14 cellular contexts compared by ENCODE assay signal in the genomic region with DNA sequence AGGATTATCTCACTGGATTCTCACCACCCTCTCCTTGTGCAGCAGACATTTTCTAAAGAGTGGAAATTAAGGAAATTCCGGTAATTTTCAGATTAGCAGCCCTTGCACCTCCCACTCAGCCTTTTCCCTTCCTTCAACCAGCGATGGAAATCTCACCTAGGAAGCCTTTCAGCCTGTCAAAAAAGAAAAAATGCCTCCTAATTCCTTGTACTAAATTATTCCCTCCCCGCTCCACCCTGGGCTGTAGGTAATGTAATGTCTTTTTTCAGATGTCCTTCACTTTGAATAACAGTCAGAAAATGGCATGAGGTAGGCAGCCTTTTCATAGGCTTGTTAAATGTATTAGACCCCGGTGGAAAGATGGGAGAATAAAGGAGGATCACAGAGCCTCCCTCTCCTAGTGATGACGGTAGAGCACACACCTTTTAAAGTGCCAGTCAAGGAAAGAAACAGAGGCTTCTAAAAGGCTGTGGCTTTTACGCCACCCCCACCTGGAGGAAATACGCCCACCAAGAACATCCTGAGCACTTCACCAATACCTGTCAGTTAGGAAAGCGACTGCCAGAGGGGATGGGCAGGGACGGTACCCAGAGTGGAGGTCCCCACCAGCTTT.
DNase-seq lines count a peak whose midpoint lies in the region; ATAC-seq and TF ChIP-seq lines count a peak whose summit lies in the region.
"Had no signal": no experiment of that assay in that cellular context is flagged by ENCODE, and none has a peak within 500 bp of the region (broad histone marks: within the 10 kb centered on the region; RNA-seq: fewer than 3 reads in every experiment).

No MANE protein-coding gene starts in this region.

- TF ChIP-seq POLR2A in spleen (IDR thresholded peaks at IDR 0.05) = no peak

- H3K9me3 ChIP-seq in spleen = no peaks in the 10 kb centered on the region
- H3K9me3 ChIP-seq: ascending aorta, HAP-1, lower lobe of right lung, suprapubic skin had no signal

- no peaks in the 10 kb centered on the region for H3K27me3 Mint-ChIP-seq in activated CD4-positive, alpha-beta T cell treated with anti-CD3 and anti-CD28 coated beads, Interleukin-2, amount 10 ng/mL, durations not matched to agents 7 days and 5 days

- no peak for DNase-seq in activated CD4-positive, alpha-beta T cell treated with anti-CD3 and anti-CD28 coated beads, Interleukin-2, amount 10 ng/mL, durations not matched to agents 7 days and 5 days
- DNase-seq in activated CD4-positive, alpha-beta T cell treated with anti-CD3 and anti-CD28 coated beads for 1 hour = no peak
- DNase-seq in caudate nucleus (lab: John Stamatoyannopoulos, UW) (peak in 23 of 61 donors; percentile 32 to 86 (median 63)), spleen (no peak), GM13977 (ENCODE audit: low spot score) (no peak)
- DNase-seq: DMS153, lower lobe of right lung, NCI-H2081 treated with DMSO at 0.1 percent for 48 hours had no signal

- no peaks in the 10 kb centered on the region for H3K36me3 ChIP-seq in spleen
- H3K36me3 ChIP-seq: ascending aorta, HAP-1, lower lobe of right lung, suprapubic skin had no signal

- H3K4me3 ChIP-seq in spleen = peak overlapping the region in 1 of 8 donors; percentile 13
- H3K4me3 ChIP-seq: ascending aorta, HAP-1, lower lobe of right lung, suprapubic skin had no signal

- CTCF ChIA-PET in activated CD4-positive, alpha-beta T cell treated with anti-CD3 and anti-CD28 coated beads, Interleukin-2, amount 10 ng/mL, durations not matched to agents 7 days and 5 days (lab: Charles Lee) = interaction anchor here (0.6 to 0.9 kb wide), 2 partner anchors 15 to 58 kb away, joined by 3 read pairs; no protein-coding TSS in a partner anchor

- H3K9me3 Mint-ChIP-seq in activated CD4-positive, alpha-beta T cell treated with anti-CD3 and anti-CD28 coated beads, Interleukin-2, amount 10 ng/mL, durations not matched to agents 7 days and 5 days = no peaks in the 10 kb centered on the region

- intact Hi-C loops in spleen (cut with DNase I; ENCODE audit: low total_unique reads) = no loop called here

- POLR2A ChIA-PET in activated CD4-positive, alpha-beta T cell treated with anti-CD3 and anti-CD28 coated beads, Interleukin-2, amount 10 ng/mL, durations not matched to agents 7 days and 5 days (lab: Charles Lee) = no interaction called here

- H3K27ac ChIP-seq in caudate nucleus (ENCODE audit: low read depth, low read length) = peak overlapping the region; percentile 99
- peak overlapping the region in 6 of 8 donors; percentile 9 to 78 (median 56) for H3K27ac ChIP-seq in spleen
- H3K27ac ChIP-seq: ascending aorta, lower lobe of right lung, suprapubic skin had no signal

- H3K4me3 Mint-ChIP-seq in activated CD4-positive, alpha-beta T cell treated with anti-CD3 and anti-CD28 coated beads, Interleukin-2, amount 10 ng/mL, durations not matched to agents 7 days and 5 days = peak overlapping the region; percentile 2

- TF ChIP-seq CTCF in spleen (IDR thresholded peaks at IDR 0.05 in 8 of 11, conservative IDR thresholded peaks at IDR 0.05 in 3 of 11) = no peak
- no peak for TF ChIP-seq CTCF in GM13977 (IDR thresholded peaks at IDR 0.05; ENCODE audit: extremely low read depth, insufficient read depth, missing control alignments)

- H3K27me3 ChIP-seq in spleen (replicated peaks in 1 of 7) = no peaks in the 10 kb centered on the region
- H3K27me3 ChIP-seq: ascending aorta, suprapubic skin had no signal

- peaks cover 37% of the 10 kb centered on the region for H3K4me1 Mint-ChIP-seq in activated CD4-positive, alpha-beta T cell treated with anti-CD3 and anti-CD28 coated beads, Interleukin-2, amount 10 ng/mL, durations not matched to agents 7 days and 5 days

- peaks cover 3% of the 10 kb centered on the region for H3K36me3 Mint-ChIP-seq in activated CD4-positive, alpha-beta T cell treated with anti-CD3 and anti-CD28 coated beads, Interleukin-2, amount 10 ng/mL, durations not matched to agents 7 days and 5 days (ENCODE audit: low read depth)

- in situ Hi-C loops in GM13977 (cut with MboI; ENCODE audit: low pct_unique_long_range_greater_than_20kb, low sequenced_read_pairs, unreplicated experiment) = no loop called here

- ATAC-seq in HG03469 (IDR thresholded peaks at IDR 0.05; ENCODE audit: unreplicated experiment) = peak; percentile 2
- no peak for ATAC-seq in HG02623 (IDR thresholded peaks at IDR 0.05; ENCODE audit: unreplicated experiment)
- no peak for ATAC-seq in GM19455 (IDR thresholded peaks at IDR 0.05; ENCODE audit: unreplicated experiment)

- peak overlapping the region; percentile 74 for H3K27ac Mint-ChIP-seq in activated CD4-positive, alpha-beta T cell treated with anti-CD3 and anti-CD28 coated beads, Interleukin-2, amount 10 ng/mL, durations not matched to agents 7 days and 5 days

- peaks cover 0 to 40% (median 23%) of the 10 kb centered on the region in 6 donors for H3K4me1 ChIP-seq in spleen
- H3K4me1 ChIP-seq: ascending aorta, lower lobe of right lung had no signal

- 63 to 81% (median 70%) methylated on average over 9 of the region's 9 CpGs for WGBS in spleen, 5 donors
